In the genomic region with DNA sequence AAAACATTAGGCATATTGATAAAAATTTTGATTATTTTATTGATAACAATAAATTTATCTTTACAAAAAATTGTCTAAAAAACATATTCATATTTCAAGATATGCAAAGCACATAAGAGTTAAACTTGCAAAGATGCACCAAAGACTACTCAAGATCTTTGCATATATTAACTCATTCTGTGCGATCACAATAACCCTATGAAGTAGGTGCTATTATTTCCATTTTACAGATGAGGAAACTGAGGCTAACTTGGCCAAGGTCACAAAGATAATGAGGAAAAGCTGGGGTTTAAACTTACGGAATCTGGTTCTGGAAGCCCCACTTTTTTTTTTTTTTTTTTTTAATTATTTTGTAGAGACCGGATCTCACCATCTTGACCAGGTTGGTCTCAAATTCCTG, we compare ENCODE assay signal across 3 cellular contexts.
TF ChIP-seq lines count a peak whose summit lies in the region.

No MANE protein-coding gene starts in this region.

TF ChIP-seq in SK-N-SH, 30 proteins besides CTCF, POLR2A, EP300 and RAD21 (continued from another document):
- no peak for TF ChIP-seq NFIC (IDR thresholded peaks at IDR 0.05; ENCODE audit: borderline replicate concordance)
- no peak for TF ChIP-seq CHD2 (IDR thresholded peaks at IDR 0.05; ENCODE audit: low read length, partially characterized antibody)
- no peak for TF ChIP-seq RXRA (IDR thresholded peaks at IDR 0.05; ENCODE audit: borderline replicate concordance, low read depth)

TF ChIP-seq in SK-N-SH treated with all-trans-retinoic acid at 6 μM for 48 hours, 23 proteins besides CTCF, POLR2A, EP300 and RAD21:
- TF ChIP-seq, protein P1, sequence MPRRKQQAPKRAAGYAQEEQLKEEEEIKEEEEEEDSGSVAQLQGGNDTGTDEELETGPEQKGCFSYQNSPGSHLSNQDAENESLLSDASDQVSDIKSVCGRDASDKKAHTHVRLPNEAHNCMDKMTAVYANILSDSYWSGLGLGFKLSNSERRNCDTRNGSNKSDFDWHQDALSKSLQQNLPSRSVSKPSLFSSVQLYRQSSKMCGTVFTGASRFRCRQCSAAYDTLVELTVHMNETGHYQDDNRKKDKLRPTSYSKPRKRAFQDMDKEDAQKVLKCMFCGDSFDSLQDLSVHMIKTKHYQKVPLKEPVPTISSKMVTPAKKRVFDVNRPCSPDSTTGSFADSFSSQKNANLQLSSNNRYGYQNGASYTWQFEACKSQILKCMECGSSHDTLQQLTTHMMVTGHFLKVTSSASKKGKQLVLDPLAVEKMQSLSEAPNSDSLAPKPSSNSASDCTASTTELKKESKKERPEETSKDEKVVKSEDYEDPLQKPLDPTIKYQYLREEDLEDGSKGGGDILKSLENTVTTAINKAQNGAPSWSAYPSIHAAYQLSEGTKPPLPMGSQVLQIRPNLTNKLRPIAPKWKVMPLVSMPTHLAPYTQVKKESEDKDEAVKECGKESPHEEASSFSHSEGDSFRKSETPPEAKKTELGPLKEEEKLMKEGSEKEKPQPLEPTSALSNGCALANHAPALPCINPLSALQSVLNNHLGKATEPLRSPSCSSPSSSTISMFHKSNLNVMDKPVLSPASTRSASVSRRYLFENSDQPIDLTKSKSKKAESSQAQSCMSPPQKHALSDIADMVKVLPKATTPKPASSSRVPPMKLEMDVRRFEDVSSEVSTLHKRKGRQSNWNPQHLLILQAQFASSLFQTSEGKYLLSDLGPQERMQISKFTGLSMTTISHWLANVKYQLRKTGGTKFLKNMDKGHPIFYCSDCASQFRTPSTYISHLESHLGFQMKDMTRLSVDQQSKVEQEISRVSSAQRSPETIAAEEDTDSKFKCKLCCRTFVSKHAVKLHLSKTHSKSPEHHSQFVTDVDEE (CRISPR knock-in tag; IDR thresholded peaks at IDR 0.05), result no peak
- TF ChIP-seq, protein P2, sequence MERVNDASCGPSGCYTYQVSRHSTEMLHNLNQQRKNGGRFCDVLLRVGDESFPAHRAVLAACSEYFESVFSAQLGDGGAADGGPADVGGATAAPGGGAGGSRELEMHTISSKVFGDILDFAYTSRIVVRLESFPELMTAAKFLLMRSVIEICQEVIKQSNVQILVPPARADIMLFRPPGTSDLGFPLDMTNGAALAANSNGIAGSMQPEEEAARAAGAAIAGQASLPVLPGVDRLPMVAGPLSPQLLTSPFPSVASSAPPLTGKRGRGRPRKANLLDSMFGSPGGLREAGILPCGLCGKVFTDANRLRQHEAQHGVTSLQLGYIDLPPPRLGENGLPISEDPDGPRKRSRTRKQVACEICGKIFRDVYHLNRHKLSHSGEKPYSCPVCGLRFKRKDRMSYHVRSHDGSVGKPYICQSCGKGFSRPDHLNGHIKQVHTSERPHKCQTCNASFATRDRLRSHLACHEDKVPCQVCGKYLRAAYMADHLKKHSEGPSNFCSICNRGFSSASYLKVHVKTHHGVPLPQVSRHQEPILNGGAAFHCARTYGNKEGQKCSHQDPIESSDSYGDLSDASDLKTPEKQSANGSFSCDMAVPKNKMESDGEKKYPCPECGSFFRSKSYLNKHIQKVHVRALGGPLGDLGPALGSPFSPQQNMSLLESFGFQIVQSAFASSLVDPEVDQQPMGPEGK (CRISPR knock-in tag; IDR thresholded peaks at IDR 0.05; ENCODE audit: borderline replicate concordance), result no peak
- TF ChIP-seq GLIS3 (CRISPR knock-in tag; IDR thresholded peaks at IDR 0.05) (no peak), SNAI2 (CRISPR knock-in tag; IDR thresholded peaks at IDR 0.05) (no peak), ISL1 (CRISPR knock-in tag; IDR thresholded peaks at IDR 0.05) (no peak)

TF ChIP-seq in K562, 482 proteins besides CTCF, POLR2A, EP300 and RAD21 (continued from another document and continues in another):
- TF ChIP-seq, protein P3, sequence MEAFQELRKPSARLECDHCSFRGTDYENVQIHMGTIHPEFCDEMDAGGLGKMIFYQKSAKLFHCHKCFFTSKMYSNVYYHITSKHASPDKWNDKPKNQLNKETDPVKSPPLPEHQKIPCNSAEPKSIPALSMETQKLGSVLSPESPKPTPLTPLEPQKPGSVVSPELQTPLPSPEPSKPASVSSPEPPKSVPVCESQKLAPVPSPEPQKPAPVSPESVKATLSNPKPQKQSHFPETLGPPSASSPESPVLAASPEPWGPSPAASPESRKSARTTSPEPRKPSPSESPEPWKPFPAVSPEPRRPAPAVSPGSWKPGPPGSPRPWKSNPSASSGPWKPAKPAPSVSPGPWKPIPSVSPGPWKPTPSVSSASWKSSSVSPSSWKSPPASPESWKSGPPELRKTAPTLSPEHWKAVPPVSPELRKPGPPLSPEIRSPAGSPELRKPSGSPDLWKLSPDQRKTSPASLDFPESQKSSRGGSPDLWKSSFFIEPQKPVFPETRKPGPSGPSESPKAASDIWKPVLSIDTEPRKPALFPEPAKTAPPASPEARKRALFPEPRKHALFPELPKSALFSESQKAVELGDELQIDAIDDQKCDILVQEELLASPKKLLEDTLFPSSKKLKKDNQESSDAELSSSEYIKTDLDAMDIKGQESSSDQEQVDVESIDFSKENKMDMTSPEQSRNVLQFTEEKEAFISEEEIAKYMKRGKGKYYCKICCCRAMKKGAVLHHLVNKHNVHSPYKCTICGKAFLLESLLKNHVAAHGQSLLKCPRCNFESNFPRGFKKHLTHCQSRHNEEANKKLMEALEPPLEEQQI (IDR thresholded peaks at IDR 0.05), result no peak
- TF ChIP-seq, protein P4, sequence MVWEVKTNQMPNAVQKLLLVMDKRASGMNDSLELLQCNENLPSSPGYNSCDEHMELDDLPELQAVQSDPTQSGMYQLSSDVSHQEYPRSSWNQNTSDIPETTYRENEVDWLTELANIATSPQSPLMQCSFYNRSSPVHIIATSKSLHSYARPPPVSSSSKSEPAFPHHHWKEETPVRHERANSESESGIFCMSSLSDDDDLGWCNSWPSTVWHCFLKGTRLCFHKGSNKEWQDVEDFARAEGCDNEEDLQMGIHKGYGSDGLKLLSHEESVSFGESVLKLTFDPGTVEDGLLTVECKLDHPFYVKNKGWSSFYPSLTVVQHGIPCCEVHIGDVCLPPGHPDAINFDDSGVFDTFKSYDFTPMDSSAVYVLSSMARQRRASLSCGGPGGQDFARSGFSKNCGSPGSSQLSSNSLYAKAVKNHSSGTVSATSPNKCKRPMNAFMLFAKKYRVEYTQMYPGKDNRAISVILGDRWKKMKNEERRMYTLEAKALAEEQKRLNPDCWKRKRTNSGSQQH (CRISPR knock-in tag; IDR thresholded peaks at IDR 0.05), result no peak
- TF ChIP-seq ZNF133 (CRISPR knock-in tag; IDR thresholded peaks at IDR 0.05), result no peak
- TF ChIP-seq BCOR (IDR thresholded peaks at IDR 0.05), result peak; percentile 87
- no peak for TF ChIP-seq CBX2 (IDR thresholded peaks at IDR 0.05; ENCODE audit: insufficient read depth, low read length, poor library complexity, severe bottlenecking)
- TF ChIP-seq, protein P5, sequence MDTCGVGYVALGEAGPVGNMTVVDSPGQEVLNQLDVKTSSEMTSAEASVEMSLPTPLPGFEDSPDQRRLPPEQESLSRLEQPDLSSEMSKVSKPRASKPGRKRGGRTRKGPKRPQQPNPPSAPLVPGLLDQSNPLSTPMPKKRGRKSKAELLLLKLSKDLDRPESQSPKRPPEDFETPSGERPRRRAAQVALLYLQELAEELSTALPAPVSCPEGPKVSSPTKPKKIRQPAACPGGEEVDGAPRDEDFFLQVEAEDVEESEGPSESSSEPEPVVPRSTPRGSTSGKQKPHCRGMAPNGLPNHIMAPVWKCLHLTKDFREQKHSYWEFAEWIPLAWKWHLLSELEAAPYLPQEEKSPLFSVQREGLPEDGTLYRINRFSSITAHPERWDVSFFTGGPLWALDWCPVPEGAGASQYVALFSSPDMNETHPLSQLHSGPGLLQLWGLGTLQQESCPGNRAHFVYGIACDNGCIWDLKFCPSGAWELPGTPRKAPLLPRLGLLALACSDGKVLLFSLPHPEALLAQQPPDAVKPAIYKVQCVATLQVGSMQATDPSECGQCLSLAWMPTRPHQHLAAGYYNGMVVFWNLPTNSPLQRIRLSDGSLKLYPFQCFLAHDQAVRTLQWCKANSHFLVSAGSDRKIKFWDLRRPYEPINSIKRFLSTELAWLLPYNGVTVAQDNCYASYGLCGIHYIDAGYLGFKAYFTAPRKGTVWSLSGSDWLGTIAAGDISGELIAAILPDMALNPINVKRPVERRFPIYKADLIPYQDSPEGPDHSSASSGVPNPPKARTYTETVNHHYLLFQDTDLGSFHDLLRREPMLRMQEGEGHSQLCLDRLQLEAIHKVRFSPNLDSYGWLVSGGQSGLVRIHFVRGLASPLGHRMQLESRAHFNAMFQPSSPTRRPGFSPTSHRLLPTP (IDR thresholded peaks at IDR 0.05; ENCODE audit: borderline replicate concordance, extremely low read depth, insufficient read length), result no peak
- no peak for TF ChIP-seq POLR2AphosphoS5 (IDR thresholded peaks at IDR 0.05; ENCODE audit: control insufficient read depth, insufficient read depth, low read depth, low read length)
- peak; percentile 90 for TF ChIP-seq ESRRA (IDR thresholded peaks at IDR 0.05; ENCODE audit: borderline replicate concordance, low read depth)
- TF ChIP-seq, protein P6, sequence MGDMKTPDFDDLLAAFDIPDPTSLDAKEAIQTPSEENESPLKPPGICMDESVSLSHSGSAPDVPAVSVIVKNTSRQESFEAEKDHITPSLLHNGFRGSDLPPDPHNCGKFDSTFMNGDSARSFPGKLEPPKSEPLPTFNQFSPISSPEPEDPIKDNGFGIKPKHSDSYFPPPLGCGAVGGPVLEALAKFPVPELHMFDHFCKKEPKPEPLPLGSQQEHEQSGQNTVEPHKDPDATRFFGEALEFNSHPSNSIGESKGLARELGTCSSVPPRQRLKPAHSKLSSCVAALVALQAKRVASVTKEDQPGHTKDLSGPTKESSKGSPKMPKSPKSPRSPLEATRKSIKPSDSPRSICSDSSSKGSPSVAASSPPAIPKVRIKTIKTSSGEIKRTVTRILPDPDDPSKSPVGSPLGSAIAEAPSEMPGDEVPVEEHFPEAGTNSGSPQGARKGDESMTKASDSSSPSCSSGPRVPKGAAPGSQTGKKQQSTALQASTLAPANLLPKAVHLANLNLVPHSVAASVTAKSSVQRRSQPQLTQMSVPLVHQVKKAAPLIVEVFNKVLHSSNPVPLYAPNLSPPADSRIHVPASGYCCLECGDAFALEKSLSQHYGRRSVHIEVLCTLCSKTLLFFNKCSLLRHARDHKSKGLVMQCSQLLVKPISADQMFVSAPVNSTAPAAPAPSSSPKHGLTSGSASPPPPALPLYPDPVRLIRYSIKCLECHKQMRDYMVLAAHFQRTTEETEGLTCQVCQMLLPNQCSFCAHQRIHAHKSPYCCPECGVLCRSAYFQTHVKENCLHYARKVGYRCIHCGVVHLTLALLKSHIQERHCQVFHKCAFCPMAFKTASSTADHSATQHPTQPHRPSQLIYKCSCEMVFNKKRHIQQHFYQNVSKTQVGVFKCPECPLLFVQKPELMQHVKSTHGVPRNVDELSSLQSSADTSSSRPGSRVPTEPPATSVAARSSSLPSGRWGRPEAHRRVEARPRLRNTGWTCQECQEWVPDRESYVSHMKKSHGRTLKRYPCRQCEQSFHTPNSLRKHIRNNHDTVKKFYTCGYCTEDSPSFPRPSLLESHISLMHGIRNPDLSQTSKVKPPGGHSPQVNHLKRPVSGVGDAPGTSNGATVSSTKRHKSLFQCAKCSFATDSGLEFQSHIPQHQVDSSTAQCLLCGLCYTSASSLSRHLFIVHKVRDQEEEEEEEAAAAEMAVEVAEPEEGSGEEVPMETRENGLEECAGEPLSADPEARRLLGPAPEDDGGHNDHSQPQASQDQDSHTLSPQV (IDR thresholded peaks at IDR 0.05), result no peak
- TF ChIP-seq CEBPG (CRISPR knock-in tag; IDR thresholded peaks at IDR 0.05), result no peak
- no peak for TF ChIP-seq CEBPG (tag; conservative IDR thresholded peaks at IDR 0.05 in 1 of 2, IDR thresholded peaks at IDR 0.05 in 1 of 2)
- no peak for TF ChIP-seq ZFP1 (CRISPR knock-in tag; IDR thresholded peaks at IDR 0.05)
- no peak for TF ChIP-seq MYC (IDR thresholded peaks at IDR 0.05; ENCODE audit: low read depth, low read length)
- no peak for TF ChIP-seq MYC (CRISPR knock-in tag; IDR thresholded peaks at IDR 0.05; ENCODE audit: borderline replicate concordance, low read depth)
- TF ChIP-seq PHF21A (IDR thresholded peaks at IDR 0.05; ENCODE audit: borderline replicate concordance, low read depth), result no peak
- TF ChIP-seq PML (IDR thresholded peaks at IDR 0.05; ENCODE audit: low read length), result no peak
- TF ChIP-seq, protein P7, sequence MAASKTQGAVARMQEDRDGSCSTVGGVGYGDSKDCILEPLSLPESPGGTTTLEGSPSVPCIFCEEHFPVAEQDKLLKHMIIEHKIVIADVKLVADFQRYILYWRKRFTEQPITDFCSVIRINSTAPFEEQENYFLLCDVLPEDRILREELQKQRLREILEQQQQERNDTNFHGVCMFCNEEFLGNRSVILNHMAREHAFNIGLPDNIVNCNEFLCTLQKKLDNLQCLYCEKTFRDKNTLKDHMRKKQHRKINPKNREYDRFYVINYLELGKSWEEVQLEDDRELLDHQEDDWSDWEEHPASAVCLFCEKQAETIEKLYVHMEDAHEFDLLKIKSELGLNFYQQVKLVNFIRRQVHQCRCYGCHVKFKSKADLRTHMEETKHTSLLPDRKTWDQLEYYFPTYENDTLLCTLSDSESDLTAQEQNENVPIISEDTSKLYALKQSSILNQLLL (CRISPR knock-in tag; IDR thresholded peaks at IDR 0.05; ENCODE audit: borderline replicate concordance), result no peak
- TF ChIP-seq, protein P8, sequence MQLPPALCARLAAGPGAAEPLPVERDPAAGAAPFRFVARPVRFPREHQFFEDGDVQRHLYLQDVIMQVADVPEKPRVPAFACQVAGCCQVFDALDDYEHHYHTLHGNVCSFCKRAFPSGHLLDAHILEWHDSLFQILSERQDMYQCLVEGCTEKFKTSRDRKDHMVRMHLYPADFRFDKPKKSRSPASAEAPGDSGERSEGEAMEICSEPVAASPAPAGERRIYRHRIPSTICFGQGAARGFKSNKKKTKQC (CRISPR knock-in tag; IDR thresholded peaks at IDR 0.05), result no peak
- TF ChIP-seq, protein P9, sequence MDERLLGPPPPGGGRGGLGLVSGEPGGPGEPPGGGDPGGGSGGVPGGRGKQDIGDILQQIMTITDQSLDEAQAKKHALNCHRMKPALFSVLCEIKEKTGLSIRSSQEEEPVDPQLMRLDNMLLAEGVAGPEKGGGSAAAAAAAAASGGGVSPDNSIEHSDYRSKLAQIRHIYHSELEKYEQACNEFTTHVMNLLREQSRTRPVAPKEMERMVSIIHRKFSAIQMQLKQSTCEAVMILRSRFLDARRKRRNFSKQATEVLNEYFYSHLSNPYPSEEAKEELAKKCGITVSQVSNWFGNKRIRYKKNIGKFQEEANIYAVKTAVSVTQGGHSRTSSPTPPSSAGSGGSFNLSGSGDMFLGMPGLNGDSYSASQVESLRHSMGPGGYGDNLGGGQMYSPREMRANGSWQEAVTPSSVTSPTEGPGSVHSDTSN (CRISPR knock-in tag; IDR thresholded peaks at IDR 0.05; ENCODE audit: low read depth), result no peak
- TF ChIP-seq, protein P9 (tag; conservative IDR thresholded peaks at IDR 0.05; ENCODE audit: low read depth), result no peak
- TF ChIP-seq NCOA2 (IDR thresholded peaks at IDR 0.05; ENCODE audit: partially characterized antibody in 2 of 2), result no peak
- no peak for TF ChIP-seq CBX3 (IDR thresholded peaks at IDR 0.05; ENCODE audit: borderline replicate concordance in 1 of 2, low read length in 2 of 2)
- TF ChIP-seq ZNF778 (CRISPR knock-in tag; IDR thresholded peaks at IDR 0.05), result no peak
- no peak for TF ChIP-seq STAT5A (IDR thresholded peaks at IDR 0.05; ENCODE audit: borderline replicate concordance, low read length)
- TF ChIP-seq FUS (optimal IDR thresholded peaks at IDR 0.05; ENCODE audit: low read depth, low read length), result no peak
- no peak for TF ChIP-seq TEAD2 (tag; IDR thresholded peaks at IDR 0.05)
